Comparison of ENCODE assay signal across 13 cellular contexts in the genomic region with DNA sequence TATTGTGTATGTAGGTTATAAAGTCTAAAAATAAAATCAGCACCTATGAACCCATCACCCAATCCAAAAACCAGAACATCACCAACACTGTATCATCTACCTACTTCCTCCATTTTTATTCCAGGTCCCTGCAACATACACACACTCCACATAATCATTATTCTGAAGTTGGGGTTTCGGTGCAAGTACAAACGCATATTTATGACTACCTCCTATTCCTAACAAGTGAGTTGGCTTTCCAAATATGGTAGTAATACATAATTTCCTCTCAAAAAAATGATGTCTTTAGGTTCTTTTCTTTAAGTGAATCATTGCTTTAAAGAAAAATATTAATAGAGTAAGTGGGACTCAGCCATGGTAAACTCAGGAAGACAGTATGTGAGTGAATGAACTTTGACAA.
"Had no signal": no experiment of that assay in that cellular context is flagged by ENCODE, and none has a peak within 500 bp of the region (broad histone marks: within the 10 kb centered on the region; RNA-seq: fewer than 3 reads in every experiment).

No MANE protein-coding gene starts in this region.

- H3K4me3 Mint-ChIP-seq: central memory CD8-positive, alpha-beta T cell; natural killer cell; stimulated activated naive B cell treated with anti-CD40 and anti-IgM and Interleukin-4, amounts not matched to agents 10 μg/mL and 1 μg/mL and 100 μg/mL, for 72 hours had no signal

- H3K9me3 ChIP-seq: colonic mucosa, thyroid gland had no signal

- H3K27me3 Mint-ChIP-seq: central memory CD8-positive, alpha-beta T cell; stimulated activated naive B cell treated with anti-CD40 and anti-IgM and Interleukin-4, amounts not matched to agents 10 μg/mL and 1 μg/mL and 100 μg/mL, for 72 hours had no signal

- ATAC-seq: activated naive CD4-positive, alpha-beta T cell treated with anti-CD3 and anti-CD28 coated beads, Interleukin-2, amount 50 U/mL, for 72 hours; natural killer cell; stimulated activated naive B cell treated with anti-CD40 and anti-IgM and Interleukin-4, amounts not matched to agents 10 μg/mL and 1 μg/mL and 100 μg/mL, for 72 hours had no signal

- H3K36me3 ChIP-seq: colonic mucosa, esophagus muscularis mucosa, thyroid gland had no signal

- H3K27ac Mint-ChIP-seq: activated naive CD4-positive, alpha-beta T cell treated with anti-CD3 and anti-CD28 coated beads, Interleukin-2, amount 50 U/mL, for 72 hours; natural killer cell; stimulated activated naive B cell treated with anti-CD40 and anti-IgM and Interleukin-4, amounts not matched to agents 10 μg/mL and 1 μg/mL and 100 μg/mL, for 72 hours had no signal

- H3K27ac ChIP-seq: colonic mucosa, VCaP had no signal

- H3K36me3 Mint-ChIP-seq: natural killer cell had no signal

- H3K4me3 ChIP-seq: colonic mucosa, esophagus muscularis mucosa, thyroid gland had no signal

- DNase-seq: activated CD4-positive, CD25-positive, alpha-beta regulatory T cell treated with anti-CD3 and anti-CD28 coated beads, Interleukin-2, amount 50 U/mL, for 72 hours; activated gamma-delta T cell treated with Interleukin-2 at 50 U/mL for 16 hours; colonic mucosa; natural killer cell; nucleus accumbens; stimulated activated naive B cell treated with anti-CD40 and anti-IgM and Interleukin-4, amounts not matched to agents 10 μg/mL and 1 μg/mL and 100 μg/mL, for 72 hours; T-helper 2 cell; thyroid gland had no signal

- H3K27me3 ChIP-seq: colonic mucosa, esophagus muscularis mucosa, thyroid gland had no signal

- FAIRE-seq: endometrium had no signal

- H3K9me3 Mint-ChIP-seq: central memory CD8-positive, alpha-beta T cell; natural killer cell; stimulated activated naive B cell treated with anti-CD40 and anti-IgM and Interleukin-4, amounts not matched to agents 10 μg/mL and 1 μg/mL and 100 μg/mL, for 72 hours had no signal
